1 cellular context compared by ENCODE assay signal in the genomic region with DNA sequence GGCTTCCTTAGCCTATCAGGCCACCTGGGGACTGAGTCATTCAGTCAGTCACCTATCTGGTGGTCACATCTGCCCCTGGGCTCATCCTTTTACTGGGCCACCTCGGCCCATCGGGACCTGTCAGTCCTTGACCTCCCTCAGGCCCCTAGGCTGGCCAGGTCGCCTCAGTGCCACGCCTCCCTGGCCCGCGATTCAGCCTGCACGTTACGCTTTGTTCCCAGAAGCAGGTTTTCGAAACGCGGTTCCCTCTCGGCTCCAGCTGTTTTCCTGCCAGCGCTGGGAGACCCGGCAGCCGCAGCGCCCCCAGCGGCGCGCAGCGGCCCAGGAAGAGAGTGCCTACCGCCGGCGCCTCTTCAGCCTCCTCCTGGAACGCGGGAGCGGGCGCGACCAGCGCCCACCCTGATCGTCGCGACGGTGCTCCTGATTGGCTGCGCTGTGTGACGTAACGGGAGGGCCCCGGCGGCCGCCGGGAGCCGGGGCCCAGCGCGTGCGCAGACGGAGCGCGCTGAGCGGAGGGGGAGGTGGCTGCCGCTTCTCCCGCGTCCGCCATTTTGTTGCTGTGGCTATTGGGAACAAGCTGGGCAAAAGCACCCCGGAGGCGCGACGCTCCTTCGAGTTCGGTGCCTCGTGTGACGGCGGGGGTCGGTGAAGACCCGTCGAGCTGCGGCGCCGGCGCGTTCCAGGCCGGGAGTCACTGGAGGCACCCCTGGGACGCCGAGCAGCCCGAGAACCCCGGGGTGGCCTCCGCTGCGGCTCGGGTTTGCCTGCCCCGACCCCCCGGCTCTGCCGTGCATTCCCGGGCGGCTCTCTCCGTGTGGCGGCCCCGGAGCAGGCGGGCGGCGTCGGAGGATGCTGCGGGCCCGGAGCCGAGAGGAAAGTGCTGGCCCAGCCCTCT.
A peak's percentile ranks its signal among the peaks of the same experiment; 100 is the strongest.
TF ChIP-seq lines count a peak whose summit lies in the region.

A gene with protein sequence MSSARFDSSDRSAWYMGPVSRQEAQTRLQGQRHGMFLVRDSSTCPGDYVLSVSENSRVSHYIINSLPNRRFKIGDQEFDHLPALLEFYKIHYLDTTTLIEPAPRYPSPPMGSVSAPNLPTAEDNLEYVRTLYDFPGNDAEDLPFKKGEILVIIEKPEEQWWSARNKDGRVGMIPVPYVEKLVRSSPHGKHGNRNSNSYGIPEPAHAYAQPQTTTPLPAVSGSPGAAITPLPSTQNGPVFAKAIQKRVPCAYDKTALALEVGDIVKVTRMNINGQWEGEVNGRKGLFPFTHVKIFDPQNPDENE (plus strand): TSS at position 492 of the 895 bp plus-strand sequence. CDS start 528 bp downstream, outside the sequence.

TF ChIP-seq in HEK293, 187 proteins besides CTCF, POLR2A, EP300 and RAD21 (continued from another document and continues in another):
- TF ChIP-seq ZNF544 (tag by site-specific recombination; IDR thresholded peaks at IDR 0.05), result no peak
- TF ChIP-seq, protein P1, sequence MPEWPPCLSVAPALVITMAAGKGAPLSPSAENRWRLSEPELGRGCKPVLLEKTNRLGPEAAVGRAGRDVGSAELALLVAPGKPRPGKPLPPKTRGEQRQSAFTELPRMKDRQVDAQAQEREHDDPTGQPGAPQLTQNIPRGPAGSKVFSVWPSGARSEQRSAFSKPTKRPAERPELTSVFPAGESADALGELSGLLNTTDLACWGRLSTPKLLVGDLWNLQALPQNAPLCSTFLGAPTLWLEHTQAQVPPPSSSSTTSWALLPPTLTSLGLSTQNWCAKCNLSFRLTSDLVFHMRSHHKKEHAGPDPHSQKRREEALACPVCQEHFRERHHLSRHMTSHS (tag by site-specific recombination; IDR thresholded peaks at IDR 0.05), result no peak
- TF ChIP-seq, protein P2, sequence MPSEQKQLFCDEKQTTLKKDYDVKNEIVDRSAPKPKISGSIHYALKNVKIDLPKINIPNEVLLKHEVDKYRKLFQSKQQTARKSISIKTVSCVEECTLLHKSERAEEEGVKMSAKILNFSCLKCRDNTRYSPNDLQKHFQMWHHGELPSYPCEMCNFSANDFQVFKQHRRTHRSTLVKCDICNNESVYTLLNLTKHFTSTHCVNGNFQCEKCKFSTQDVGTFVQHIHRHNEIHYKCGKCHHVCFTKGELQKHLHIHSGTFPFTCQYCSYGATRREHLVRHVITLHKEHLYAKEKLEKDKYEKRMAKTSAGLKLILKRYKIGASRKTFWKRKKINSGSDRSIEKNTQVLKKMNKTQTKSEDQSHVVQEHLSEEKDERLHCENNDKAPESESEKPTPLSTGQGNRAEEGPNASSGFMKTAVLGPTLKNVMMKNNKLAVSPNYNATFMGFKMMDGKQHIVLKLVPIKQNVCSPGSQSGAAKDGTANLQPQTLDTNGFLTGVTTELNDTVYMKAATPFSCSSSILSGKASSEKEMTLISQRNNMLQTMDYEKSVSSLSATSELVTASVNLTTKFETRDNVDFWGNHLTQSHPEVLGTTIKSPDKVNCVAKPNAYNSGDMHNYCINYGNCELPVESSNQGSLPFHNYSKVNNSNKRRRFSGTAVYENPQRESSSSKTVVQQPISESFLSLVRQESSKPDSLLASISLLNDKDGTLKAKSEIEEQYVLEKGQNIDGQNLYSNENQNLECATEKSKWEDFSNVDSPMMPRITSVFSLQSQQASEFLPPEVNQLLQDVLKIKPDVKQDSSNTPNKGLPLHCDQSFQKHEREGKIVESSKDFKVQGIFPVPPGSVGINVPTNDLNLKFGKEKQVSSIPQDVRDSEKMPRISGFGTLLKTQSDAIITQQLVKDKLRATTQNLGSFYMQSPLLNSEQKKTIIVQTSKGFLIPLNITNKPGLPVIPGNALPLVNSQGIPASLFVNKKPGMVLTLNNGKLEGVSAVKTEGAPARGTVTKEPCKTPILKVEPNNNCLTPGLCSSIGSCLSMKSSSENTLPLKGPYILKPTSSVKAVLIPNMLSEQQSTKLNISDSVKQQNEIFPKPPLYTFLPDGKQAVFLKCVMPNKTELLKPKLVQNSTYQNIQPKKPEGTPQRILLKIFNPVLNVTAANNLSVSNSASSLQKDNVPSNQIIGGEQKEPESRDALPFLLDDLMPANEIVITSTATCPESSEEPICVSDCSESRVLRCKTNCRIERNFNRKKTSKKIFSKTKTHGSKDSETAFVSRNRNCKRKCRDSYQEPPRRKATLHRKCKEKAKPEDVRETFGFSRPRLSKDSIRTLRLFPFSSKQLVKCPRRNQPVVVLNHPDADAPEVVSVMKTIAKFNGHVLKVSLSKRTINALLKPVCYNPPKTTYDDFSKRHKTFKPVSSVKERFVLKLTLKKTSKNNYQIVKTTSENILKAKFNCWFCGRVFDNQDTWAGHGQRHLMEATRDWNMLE (tag by site-specific recombination; conservative IDR thresholded peaks at IDR 0.05; ENCODE audit: low read depth), result no peak
- TF ChIP-seq ZNF132 (tag by site-specific recombination; IDR thresholded peaks at IDR 0.05; ENCODE audit: borderline replicate concordance), result no peak
- no peak for TF ChIP-seq HOXD13 (CRISPR knock-in tag; IDR thresholded peaks at IDR 0.05; ENCODE audit: borderline replicate concordance)
- no peak for TF ChIP-seq ZNF623 (tag by site-specific recombination; IDR thresholded peaks at IDR 0.05)
- TF ChIP-seq SETDB1 (IDR thresholded peaks at IDR 0.05; ENCODE audit: insufficient read length, low read length), result no peak
- TF ChIP-seq, protein P3, sequence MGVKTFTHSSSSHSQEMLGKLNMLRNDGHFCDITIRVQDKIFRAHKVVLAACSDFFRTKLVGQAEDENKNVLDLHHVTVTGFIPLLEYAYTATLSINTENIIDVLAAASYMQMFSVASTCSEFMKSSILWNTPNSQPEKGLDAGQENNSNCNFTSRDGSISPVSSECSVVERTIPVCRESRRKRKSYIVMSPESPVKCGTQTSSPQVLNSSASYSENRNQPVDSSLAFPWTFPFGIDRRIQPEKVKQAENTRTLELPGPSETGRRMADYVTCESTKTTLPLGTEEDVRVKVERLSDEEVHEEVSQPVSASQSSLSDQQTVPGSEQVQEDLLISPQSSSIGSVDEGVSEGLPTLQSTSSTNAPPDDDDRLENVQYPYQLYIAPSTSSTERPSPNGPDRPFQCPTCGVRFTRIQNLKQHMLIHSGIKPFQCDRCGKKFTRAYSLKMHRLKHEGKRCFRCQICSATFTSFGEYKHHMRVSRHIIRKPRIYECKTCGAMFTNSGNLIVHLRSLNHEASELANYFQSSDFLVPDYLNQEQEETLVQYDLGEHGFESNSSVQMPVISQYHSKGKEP (tag by site-specific recombination; IDR thresholded peaks at IDR 0.05), result peak; percentile 74
- no peak for TF ChIP-seq ZNF558 (tag by site-specific recombination; IDR thresholded peaks at IDR 0.05)
- TF ChIP-seq ZNF202 (tag by site-specific recombination; IDR thresholded peaks at IDR 0.05; ENCODE audit: borderline replicate concordance), result no peak
- TF ChIP-seq, protein P4, sequence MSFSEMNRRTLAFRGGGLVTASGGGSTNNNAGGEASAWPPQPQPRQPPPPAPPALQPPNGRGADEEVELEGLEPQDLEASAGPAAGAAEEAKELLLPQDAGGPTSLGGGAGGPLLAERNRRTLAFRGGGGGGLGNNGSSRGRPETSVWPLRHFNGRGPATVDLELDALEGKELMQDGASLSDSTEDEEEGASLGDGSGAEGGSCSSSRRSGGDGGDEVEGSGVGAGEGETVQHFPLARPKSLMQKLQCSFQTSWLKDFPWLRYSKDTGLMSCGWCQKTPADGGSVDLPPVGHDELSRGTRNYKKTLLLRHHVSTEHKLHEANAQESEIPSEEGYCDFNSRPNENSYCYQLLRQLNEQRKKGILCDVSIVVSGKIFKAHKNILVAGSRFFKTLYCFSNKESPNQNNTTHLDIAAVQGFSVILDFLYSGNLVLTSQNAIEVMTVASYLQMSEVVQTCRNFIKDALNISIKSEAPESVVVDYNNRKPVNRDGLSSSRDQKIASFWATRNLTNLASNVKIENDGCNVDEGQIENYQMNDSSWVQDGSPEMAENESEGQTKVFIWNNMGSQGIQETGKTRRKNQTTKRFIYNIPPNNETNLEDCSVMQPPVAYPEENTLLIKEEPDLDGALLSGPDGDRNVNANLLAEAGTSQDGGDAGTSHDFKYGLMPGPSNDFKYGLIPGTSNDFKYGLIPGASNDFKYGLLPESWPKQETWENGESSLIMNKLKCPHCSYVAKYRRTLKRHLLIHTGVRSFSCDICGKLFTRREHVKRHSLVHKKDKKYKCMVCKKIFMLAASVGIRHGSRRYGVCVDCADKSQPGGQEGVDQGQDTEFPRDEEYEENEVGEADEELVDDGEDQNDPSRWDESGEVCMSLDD (tag by site-specific recombination; IDR thresholded peaks at IDR 0.05), result peak; percentile 62; the same call in 1 of the 2 replicates
- peak; percentile 45; the same call in 1 of the 2 replicates for TF ChIP-seq ZBTB7A (tag by site-specific recombination; IDR thresholded peaks at IDR 0.05; ENCODE audit: low read depth)
- TF ChIP-seq ZNF16 (tag by site-specific recombination; IDR thresholded peaks at IDR 0.05; ENCODE audit: low read depth), result no peak
- TF ChIP-seq ZXDB (tag by site-specific recombination; IDR thresholded peaks at IDR 0.05), result peak; percentile 62
- TF ChIP-seq KLF1 (tag by site-specific recombination; IDR thresholded peaks at IDR 0.05), result peak; percentile 8; the same call in 1 of the 2 replicates
- peak; percentile 47; the same call in 1 of the 2 replicates for TF ChIP-seq ZNF394 (tag by site-specific recombination; IDR thresholded peaks at IDR 0.05; ENCODE audit: borderline replicate concordance)
- TF ChIP-seq, protein P5, sequence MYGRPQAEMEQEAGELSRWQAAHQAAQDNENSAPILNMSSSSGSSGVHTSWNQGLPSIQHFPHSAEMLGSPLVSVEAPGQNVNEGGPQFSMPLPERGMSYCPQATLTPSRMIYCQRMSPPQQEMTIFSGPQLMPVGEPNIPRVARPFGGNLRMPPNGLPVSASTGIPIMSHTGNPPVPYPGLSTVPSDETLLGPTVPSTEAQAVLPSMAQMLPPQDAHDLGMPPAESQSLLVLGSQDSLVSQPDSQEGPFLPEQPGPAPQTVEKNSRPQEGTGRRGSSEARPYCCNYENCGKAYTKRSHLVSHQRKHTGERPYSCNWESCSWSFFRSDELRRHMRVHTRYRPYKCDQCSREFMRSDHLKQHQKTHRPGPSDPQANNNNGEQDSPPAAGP (tag by site-specific recombination; IDR thresholded peaks at IDR 0.05), result peak; percentile 46; the same call in 1 of the 2 replicates
- TF ChIP-seq YY2 (tag by site-specific recombination; IDR thresholded peaks at IDR 0.05), result peak; percentile 88
- TF ChIP-seq, protein P6, sequence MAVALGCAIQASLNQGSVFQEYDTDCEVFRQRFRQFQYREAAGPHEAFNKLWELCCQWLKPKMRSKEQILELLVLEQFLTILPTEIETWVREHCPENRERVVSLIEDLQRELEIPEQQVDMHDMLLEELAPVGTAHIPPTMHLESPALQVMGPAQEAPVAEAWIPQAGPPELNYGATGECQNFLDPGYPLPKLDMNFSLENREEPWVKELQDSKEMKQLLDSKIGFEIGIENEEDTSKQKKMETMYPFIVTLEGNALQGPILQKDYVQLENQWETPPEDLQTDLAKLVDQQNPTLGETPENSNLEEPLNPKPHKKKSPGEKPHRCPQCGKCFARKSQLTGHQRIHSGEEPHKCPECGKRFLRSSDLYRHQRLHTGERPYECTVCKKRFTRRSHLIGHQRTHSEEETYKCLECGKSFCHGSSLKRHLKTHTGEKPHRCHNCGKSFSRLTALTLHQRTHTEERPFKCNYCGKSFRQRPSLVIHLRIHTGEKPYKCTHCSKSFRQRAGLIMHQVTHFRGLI (tag by site-specific recombination; IDR thresholded peaks at IDR 0.05), result no peak
- TF ChIP-seq ZSCAN16 (tag by site-specific recombination; IDR thresholded peaks at IDR 0.05), result 0 out of 2 replicates have a peak, but pooled peaks have one; percentile 18
- 0 out of 2 replicates have a peak, but pooled peaks have one; percentile 60 for TF ChIP-seq GLI4 (tag by site-specific recombination; IDR thresholded peaks at IDR 0.05)
- TF ChIP-seq ZNF354C (tag by site-specific recombination; IDR thresholded peaks at IDR 0.05; ENCODE audit: borderline replicate concordance, low read depth), result no peak
- no peak for TF ChIP-seq ZNF785 (tag by site-specific recombination; IDR thresholded peaks at IDR 0.05)
- TF ChIP-seq ZNF747 (tag by site-specific recombination; IDR thresholded peaks at IDR 0.05), result no peak
- no peak for TF ChIP-seq ZNF571 (tag by site-specific recombination; IDR thresholded peaks at IDR 0.05)
- TF ChIP-seq, protein P7, sequence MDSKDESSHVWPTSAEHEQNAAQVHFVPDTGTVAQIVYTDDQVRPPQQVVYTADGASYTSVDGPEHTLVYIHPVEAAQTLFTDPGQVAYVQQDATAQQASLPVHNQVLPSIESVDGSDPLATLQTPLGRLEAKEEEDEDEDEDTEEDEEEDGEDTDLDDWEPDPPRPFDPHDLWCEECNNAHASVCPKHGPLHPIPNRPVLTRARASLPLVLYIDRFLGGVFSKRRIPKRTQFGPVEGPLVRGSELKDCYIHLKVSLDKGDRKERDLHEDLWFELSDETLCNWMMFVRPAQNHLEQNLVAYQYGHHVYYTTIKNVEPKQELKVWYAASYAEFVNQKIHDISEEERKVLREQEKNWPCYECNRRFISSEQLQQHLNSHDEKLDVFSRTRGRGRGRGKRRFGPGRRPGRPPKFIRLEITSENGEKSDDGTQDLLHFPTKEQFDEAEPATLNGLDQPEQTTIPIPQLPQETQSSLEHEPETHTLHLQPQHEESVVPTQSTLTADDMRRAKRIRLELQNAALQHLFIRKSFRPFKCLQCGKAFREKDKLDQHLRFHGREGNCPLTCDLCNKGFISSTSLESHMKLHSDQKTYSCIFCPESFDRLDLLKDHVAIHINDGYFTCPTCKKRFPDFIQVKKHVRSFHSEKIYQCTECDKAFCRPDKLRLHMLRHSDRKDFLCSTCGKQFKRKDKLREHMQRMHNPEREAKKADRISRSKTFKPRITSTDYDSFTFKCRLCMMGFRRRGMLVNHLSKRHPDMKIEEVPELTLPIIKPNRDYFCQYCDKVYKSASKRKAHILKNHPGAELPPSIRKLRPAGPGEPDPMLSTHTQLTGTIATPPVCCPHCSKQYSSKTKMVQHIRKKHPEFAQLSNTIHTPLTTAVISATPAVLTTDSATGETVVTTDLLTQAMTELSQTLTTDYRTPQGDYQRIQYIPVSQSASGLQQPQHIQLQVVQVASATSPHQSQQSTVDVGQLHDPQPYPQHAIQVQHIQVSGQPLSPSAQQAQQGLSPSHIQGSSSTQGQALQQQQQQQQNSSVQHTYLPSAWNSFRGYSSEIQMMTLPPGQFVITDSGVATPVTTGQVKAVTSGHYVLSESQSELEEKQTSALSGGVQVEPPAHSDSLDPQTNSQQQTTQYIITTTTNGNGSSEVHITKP (tag by site-specific recombination; IDR thresholded peaks at IDR 0.05), result 0 out of 2 replicates have a peak, but pooled peaks have one; percentile 19
- TF ChIP-seq ZNF114 (tag by site-specific recombination; IDR thresholded peaks at IDR 0.05), result no peak
- no peak for TF ChIP-seq ZNF311 (tag by site-specific recombination; IDR thresholded peaks at IDR 0.05; ENCODE audit: borderline replicate concordance)
- TF ChIP-seq, protein P8, sequence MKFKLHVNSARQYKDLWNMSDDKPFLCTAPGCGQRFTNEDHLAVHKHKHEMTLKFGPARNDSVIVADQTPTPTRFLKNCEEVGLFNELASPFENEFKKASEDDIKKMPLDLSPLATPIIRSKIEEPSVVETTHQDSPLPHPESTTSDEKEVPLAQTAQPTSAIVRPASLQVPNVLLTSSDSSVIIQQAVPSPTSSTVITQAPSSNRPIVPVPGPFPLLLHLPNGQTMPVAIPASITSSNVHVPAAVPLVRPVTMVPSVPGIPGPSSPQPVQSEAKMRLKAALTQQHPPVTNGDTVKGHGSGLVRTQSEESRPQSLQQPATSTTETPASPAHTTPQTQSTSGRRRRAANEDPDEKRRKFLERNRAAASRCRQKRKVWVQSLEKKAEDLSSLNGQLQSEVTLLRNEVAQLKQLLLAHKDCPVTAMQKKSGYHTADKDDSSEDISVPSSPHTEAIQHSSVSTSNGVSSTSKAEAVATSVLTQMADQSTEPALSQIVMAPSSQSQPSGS (tag by site-specific recombination; IDR thresholded peaks at IDR 0.05; ENCODE audit: low read depth), result peak; percentile 49; the same call in 1 of the 2 replicates
- TF ChIP-seq ZNF350 (tag by site-specific recombination; IDR thresholded peaks at IDR 0.05), result no peak
- peak; percentile 100 for TF ChIP-seq IKZF3 (tag by site-specific recombination; IDR thresholded peaks at IDR 0.05)
- no peak for TF ChIP-seq ZNF23 (tag by site-specific recombination; IDR thresholded peaks at IDR 0.05; ENCODE audit: borderline replicate concordance)
- TF ChIP-seq ZNF48 (tag by site-specific recombination; IDR thresholded peaks at IDR 0.05), result no peak
- TF ChIP-seq ZNF10 (tag by site-specific recombination; IDR thresholded peaks at IDR 0.05), result no peak
